Comparison of ENCODE assay signal across 37 cellular contexts in genomic region chr7:142905759-142906158, GRCh38. TPM values are rescaled to one million over a fixed set of nuclear protein-coding genes. Genes with fewer than 3 reads are reported as not detected.
"Had no signal": no experiment of that assay in that cellular context is flagged by ENCODE, and none has a peak within 500 bp of the region (broad histone marks: within the 10 kb centered on the region; RNA-seq: fewer than 3 reads in every experiment).

No MANE protein-coding gene starts in this region.

- FAIRE-seq: astrocyte, TTC549 had no signal

- ATAC-seq: activated CD8-positive, alpha-beta T cell treated with anti-CD3 and anti-CD28 coated beads for 36 hours; activated naive CD4-positive, alpha-beta T cell treated with anti-CD3 and anti-CD28 coated beads, Interleukin-2, amount 50 U/mL, for 72 hours; activated T-cell treated with anti-CD3 and anti-CD28 coated beads, Interleukin-2, amount 50 U/mL, for 4 hours; activated T-cell treated with anti-CD3 and anti-CD28 coated beads, Interleukin-2, amount 50 U/mL, for 72 hours; activated T-helper 17 cell treated with anti-CD3 and anti-CD28 coated beads, Interleukin-2, amount 50 U/mL, for 72 hours; body of pancreas had no signal

- H3K4me3 ChIP-seq: adrenal gland, body of pancreas, breast epithelium had no signal

- H3K36me3 ChIP-seq: adrenal gland, brain microvascular endothelial cell, breast epithelium had no signal

- DNase-seq: activated B cell treated with CpG ODN at 0.5 μM for 24 hours; activated CD4-positive, alpha-beta memory T cell treated with anti-CD3 and anti-CD28 coated beads for 36 hours; activated CD4-positive, alpha-beta T cell treated with anti-CD3 and anti-CD28 coated beads for 4 hours; activated CD4-positive, alpha-beta T cell treated with anti-CD3 and anti-CD28 coated beads, Interleukin-2, amount 10 ng/mL, durations not matched to agents 24 days and 14 days; activated CD4-positive, alpha-beta T cell treated with anti-CD3 and anti-CD28 coated beads, Interleukin-2, amount 50 U/mL, for 1 hour; activated CD4-positive, alpha-beta T cell treated with anti-CD3 and anti-CD28 coated beads, Interleukin-2, amount 50 U/mL, for 4 hours; activated CD4-positive, CD25-positive, alpha-beta regulatory T cell treated with anti-CD3 and anti-CD28 coated beads, Interleukin-2, amount 50 U/mL, for 72 hours; activated CD8-positive, alpha-beta memory T cell treated with anti-CD3 and anti-CD28 coated beads, Interleukin-2, amount 50 U/mL, for 4 hours; activated CD8-positive, alpha-beta T cell treated with anti-CD3 and anti-CD28 coated beads for 36 hours; activated effector memory CD4-positive, alpha-beta T cell treated with anti-CD3 and anti-CD28 coated beads, Interleukin-2, amount 50 U/mL, for 16 hours; activated gamma-delta T cell treated with Interleukin-2 at 50 U/mL for 16 hours; activated naive CD4-positive, alpha-beta T cell; activated naive CD4-positive, alpha-beta T cell treated with anti-CD3 and anti-CD28 coated beads for 36 hours; activated naive CD4-positive, alpha-beta T cell treated with anti-CD3 and anti-CD28 coated beads, Interleukin-2, amount 50 U/mL, for 16 hours; activated naive CD8-positive, alpha-beta T cell treated with anti-CD3 and anti-CD28 coated beads for 36 hours; activated T-cell treated with anti-CD3 and anti-CD28 coated beads for 4 hours; activated T-cell treated with anti-CD3 and anti-CD28 coated beads, Interleukin-2, amount 50 U/mL, for 1 hour; activated T-cell treated with anti-CD3 and anti-CD28 coated beads, Interleukin-2, amount 50 U/mL, for 4 hours; activated T-cell treated with anti-CD3 and anti-CD28 coated beads, Interleukin-2, amount 50 U/mL, for 72 hours; amniotic stem cell; aorta; body of pancreas; brain microvascular endothelial cell; central memory CD4-positive, alpha-beta T cell; T-helper 2 cell; T-helper 9 cell had no signal

- H3K9me3 ChIP-seq: adrenal gland, body of pancreas had no signal

- H3K27ac ChIP-seq: adrenal gland, body of pancreas, brain microvascular endothelial cell, breast epithelium, VCaP had no signal

- H3K27me3 ChIP-seq: adrenal gland, body of pancreas, brain microvascular endothelial cell, breast epithelium had no signal

- H3K4me1 ChIP-seq: adrenal gland, breast epithelium had no signal

RNA-seq across cellular contexts. Expression of gene TRPV6, which starts 20.2 kb away (rescaled TPM):
- total RNA-seq: activated B cell treated with CpG ODN at 0.5 μM for 24 hours; activated CD4-positive, alpha-beta memory T cell treated with anti-CD3 and anti-CD28 coated beads for 36 hours; activated CD4-positive, alpha-beta T cell treated with anti-CD3 and anti-CD28 coated beads, Interleukin-2, amount 10 ng/mL, durations not matched to agents 24 days and 14 days; activated CD8-positive, alpha-beta memory T cell treated with anti-CD3 and anti-CD28 coated beads for 36 hours; activated CD8-positive, alpha-beta T cell treated with anti-CD3 and anti-CD28 coated beads for 36 hours; activated naive CD4-positive, alpha-beta T cell treated with anti-CD3 and anti-CD28 coated beads for 36 hours; activated naive CD8-positive, alpha-beta T cell treated with anti-CD3 and anti-CD28 coated beads for 36 hours; activated T-cell treated with anti-CD3 and anti-CD28 coated beads, Interleukin-2, amount 50 U/mL, for 4 hours; activated T-helper 1 cell treated with anti-CD3 and anti-CD28 coated beads, Interleukin-12 subunit alpha, Interleukin-12 subunit beta, Interleukin-2, Interleukin-4 antibody, amounts not matched to agents 30 ng/mL and 10 ng/mL and 1 ng/mL, durations not matched to agents 14 hours and 24 hours and 36 hours; cardiac septum had no signal

RNA-seq across cellular contexts. Expression of gene TRPV5, which starts 27.8 kb away (rescaled TPM):
- total RNA-seq: activated CD4-positive, alpha-beta memory T cell treated with anti-CD3 and anti-CD28 coated beads for 36 hours; activated CD4-positive, alpha-beta T cell treated with anti-CD3 and anti-CD28 coated beads, Interleukin-2, amount 10 ng/mL, durations not matched to agents 24 days and 14 days; activated CD8-positive, alpha-beta memory T cell treated with anti-CD3 and anti-CD28 coated beads for 36 hours; activated CD8-positive, alpha-beta T cell treated with anti-CD3 and anti-CD28 coated beads for 36 hours; activated naive CD4-positive, alpha-beta T cell treated with anti-CD3 and anti-CD28 coated beads for 36 hours; activated naive CD4-positive, alpha-beta T cell treated with anti-CD3 and anti-CD28 coated beads, Interleukin-2, amount 50 U/mL, for 72 hours; activated naive CD8-positive, alpha-beta T cell treated with anti-CD3 and anti-CD28 coated beads for 36 hours; activated T-cell treated with anti-CD3 and anti-CD28 coated beads, Interleukin-2, amount 50 U/mL, for 4 hours; activated T-helper 1 cell treated with anti-CD3 and anti-CD28 coated beads, Interleukin-12 subunit alpha, Interleukin-12 subunit beta, Interleukin-2, Interleukin-4 antibody, amounts not matched to agents 30 ng/mL and 10 ng/mL and 1 ng/mL, durations not matched to agents 14 hours and 24 hours and 36 hours; adrenal gland; aorta; astrocyte; body of pancreas; cardiac septum had no signal
- polyA plus RNA-seq: adrenal gland, aorta had no signal

RNA-seq across cellular contexts. Expression of gene LLCFC1, which starts 33.5 kb away (rescaled TPM):
- total RNA-seq: activated B cell treated with CpG ODN at 0.5 μM for 24 hours; activated CD4-positive, alpha-beta memory T cell treated with anti-CD3 and anti-CD28 coated beads for 36 hours; activated CD4-positive, alpha-beta T cell treated with anti-CD3 and anti-CD28 coated beads, Interleukin-2, amount 10 ng/mL, durations not matched to agents 24 days and 14 days; activated CD8-positive, alpha-beta memory T cell treated with anti-CD3 and anti-CD28 coated beads for 36 hours; activated CD8-positive, alpha-beta T cell treated with anti-CD3 and anti-CD28 coated beads for 36 hours; activated naive CD4-positive, alpha-beta T cell treated with anti-CD3 and anti-CD28 coated beads for 36 hours; activated naive CD4-positive, alpha-beta T cell treated with anti-CD3 and anti-CD28 coated beads, Interleukin-2, amount 50 U/mL, for 72 hours; activated naive CD8-positive, alpha-beta T cell treated with anti-CD3 and anti-CD28 coated beads for 36 hours; activated T-cell treated with anti-CD3 and anti-CD28 coated beads, Interleukin-2, amount 50 U/mL, for 4 hours; activated T-cell treated with anti-CD3 and anti-CD28 coated beads, Interleukin-2, amount 50 U/mL, for 72 hours; activated T-helper 1 cell treated with anti-CD3 and anti-CD28 coated beads, Interleukin-12 subunit alpha, Interleukin-12 subunit beta, Interleukin-2, Interleukin-4 antibody, amounts not matched to agents 30 ng/mL and 10 ng/mL and 1 ng/mL, durations not matched to agents 14 hours and 24 hours and 36 hours; activated T-helper 17 cell treated with anti-CD3 and anti-CD28 coated beads, Interleukin-2, amount 50 U/mL, for 72 hours; adrenal gland; aorta; astrocyte; body of pancreas; breast epithelium; cardiac septum; cerebellum had no signal
- polyA plus RNA-seq: adrenal gland, aorta had no signal

RNA-seq across cellular contexts. Expression of gene KEL, which starts 56.4 kb away (rescaled TPM):
- total RNA-seq: activated T-helper 1 cell treated with anti-CD3 and anti-CD28 coated beads, Interleukin-12 subunit alpha, Interleukin-12 subunit beta, Interleukin-2, Interleukin-4 antibody, amounts not matched to agents 30 ng/mL and 10 ng/mL and 1 ng/mL, durations not matched to agents 14 hours and 24 hours and 36 hours; astrocyte had no signal
